Comparison of ENCODE assay signal across 12 cellular contexts in genomic region chr13:51805313-51805712, GRCh38. TPM values are rescaled to one million over a fixed set of nuclear protein-coding genes. Genes with fewer than 3 reads are reported as not detected.
A peak's percentile ranks its signal among the peaks of the same experiment; 100 is the strongest.
DNase-seq lines count a peak whose midpoint lies in the region; ATAC-seq, FAIRE-seq and TF ChIP-seq lines count a peak whose summit lies in the region.
"Had no signal": no experiment of that assay in that cellular context is flagged by ENCODE, and none has a peak within 500 bp of the region (broad histone marks: within the 10 kb centered on the region; RNA-seq: fewer than 3 reads in every experiment).

No MANE protein-coding gene starts in this region.

- H3K9ac ChIP-seq in astrocyte (ENCODE audit: low read length): no peak overlapping the region

- H3K36me3 Mint-ChIP-seq in activated naive CD4-positive, alpha-beta T cell treated with anti-CD3 and anti-CD28 coated beads for 36 hours (ENCODE audit: low read depth): peaks cover 13% of the 10 kb centered on the region
- H3K36me3 Mint-ChIP-seq in astrocyte (ENCODE audit: low read depth, unreplicated experiment) (no peaks in the 10 kb centered on the region), naive B cell (no peaks in the 10 kb centered on the region)

- H3K36me3 ChIP-seq in astrocyte (ENCODE audit: insufficient read depth, low read length) (no peaks in the 10 kb centered on the region), tibial artery (no peaks in the 10 kb centered on the region)

- H3K4me2 ChIP-seq in astrocyte (ENCODE audit: low read length): peak overlapping the region; percentile 87

- no peaks in the 10 kb centered on the region for H3K27me3 Mint-ChIP-seq in activated naive CD4-positive, alpha-beta T cell treated with anti-CD3 and anti-CD28 coated beads for 36 hours (ENCODE audit: low read depth)
- H3K27me3 Mint-ChIP-seq in astrocyte (ENCODE audit: low read depth, unreplicated experiment): peaks cover 2% of the 10 kb centered on the region
- H3K27me3 Mint-ChIP-seq in naive B cell: no peaks in the 10 kb centered on the region

- peak overlapping the region; percentile 73 for H3K4me3 ChIP-seq in astrocyte (ENCODE audit: insufficient read depth, low read depth, low read length)
- H3K4me3 ChIP-seq in tibial artery: peak overlapping the region; percentile 73 to 74

- CTCF ChIA-PET in activated naive CD4-positive, alpha-beta T cell treated with anti-CD3 and anti-CD28 coated beads for 36 hours (lab: Charles Lee): interaction anchor here (0.5 to 3.4 kb wide), 11 partner anchors 7 to 186 kb away, joined by 3 to 44 read pairs (median 4); partner anchors contain the start of gene TMEM272

- no peak for DNase-seq in activated naive CD4-positive, alpha-beta T cell treated with anti-CD3 and anti-CD28 coated beads for 36 hours
- no peak for DNase-seq in activated naive CD4-positive, alpha-beta T cell treated with anti-CD3 and anti-CD28 coated beads, Interleukin-2, amount 50 U/mL, for 16 hours
- no peak for DNase-seq in astrocyte (ENCODE audit: low read depth)
- DNase-seq in naive B cell: no peak
- no peak for DNase-seq in tibial artery
- DNase-seq in stimulated activated CD8-positive, alpha-beta memory T cell treated with anti-CD3 and anti-CD28 coated beads, Interleukin-4, amount 100 ng/mL, for 48 hours: no peak

- no peak overlapping the region for H2AFZ ChIP-seq in astrocyte (ENCODE audit: low read depth, low read length)

- TF ChIP-seq CTCF in astrocyte (IDR thresholded peaks at IDR 0.05; ENCODE audit: insufficient read depth, low read depth, low read length) (no peak), tibial artery (IDR thresholded peaks at IDR 0.05) (no peak)

- H3K27ac ChIP-seq in astrocyte (ENCODE audit: low read depth, low read length): no peak overlapping the region
- H3K27ac ChIP-seq in tibial artery: peak overlapping the region; percentile 95 to 99
- H3K27ac ChIP-seq: HL-60 had no signal

- peaks cover 59% of the 10 kb centered on the region for H3K4me1 Mint-ChIP-seq in activated naive CD4-positive, alpha-beta T cell treated with anti-CD3 and anti-CD28 coated beads for 36 hours (ENCODE audit: low read depth)
- H3K4me1 Mint-ChIP-seq in astrocyte (ENCODE audit: low read depth, unreplicated experiment) (peaks cover 19% of the 10 kb centered on the region), naive B cell (peaks cover 18 to 42% (median 33%) of the 10 kb centered on the region in 3 donors)

- H3K27ac Mint-ChIP-seq in activated naive CD4-positive, alpha-beta T cell treated with anti-CD3 and anti-CD28 coated beads for 36 hours: peak overlapping the region; percentile 98
- H3K27ac Mint-ChIP-seq in astrocyte (ENCODE audit: unreplicated experiment): no peak overlapping the region
- H3K27ac Mint-ChIP-seq in naive B cell: peak overlapping the region; percentile 95 to 99 (median 98)

- FAIRE-seq in astrocyte (lab: Jason Lieb, UNC): no peak
- FAIRE-seq: GM12891 had no signal

- ATAC-seq in naive B cell (ENCODE audit: low read depth in 2 of 2) (no peak), HG03159 (IDR thresholded peaks at IDR 0.05; ENCODE audit: unreplicated experiment) (no peak), GM21737 (IDR thresholded peaks at IDR 0.05; ENCODE audit: unreplicated experiment) (no peak)

- H3K4me3 Mint-ChIP-seq in activated naive CD4-positive, alpha-beta T cell treated with anti-CD3 and anti-CD28 coated beads for 36 hours: peak overlapping the region; percentile 92
- H3K4me3 Mint-ChIP-seq in astrocyte (ENCODE audit: unreplicated experiment) (peak overlapping the region; percentile 90), naive B cell (peak overlapping the region; percentile 86 to 95 (median 90))

- H3K9me3 Mint-ChIP-seq in activated naive CD4-positive, alpha-beta T cell treated with anti-CD3 and anti-CD28 coated beads for 36 hours: no peaks in the 10 kb centered on the region
- H3K9me3 Mint-ChIP-seq in astrocyte (ENCODE audit: unreplicated experiment): peaks cover 1% of the 10 kb centered on the region
- peaks cover 0 to 5% (median 0%) of the 10 kb centered on the region in 7 donors for H3K9me3 Mint-ChIP-seq in naive B cell

- H3K27me3 ChIP-seq in astrocyte (ENCODE audit: insufficient read depth, low read length) (no peaks in the 10 kb centered on the region), tibial artery (no peaks in the 10 kb centered on the region)

- intact Hi-C loops in activated naive CD4-positive, alpha-beta T cell treated with anti-CD3 and anti-CD28 coated beads for 36 hours (cut with micrococcal nuclease): loop anchor here (1.0 kb wide), 1 partner anchor 10 kb away; no protein-coding TSS in a partner anchor
- intact Hi-C loops in tibial artery (cut with DNase I; ENCODE audit: low total_unique reads): loop anchor here (10.0 kb wide), 5 partner anchors 209 to 849 kb away; partner anchors contain the start of genes ALG11, ATP7B, CKAP2 and FAM124A

- no peaks in the 10 kb centered on the region for H4K20me1 ChIP-seq in astrocyte (ENCODE audit: insufficient read depth, low read length)

- H3K79me2 ChIP-seq in astrocyte (ENCODE audit: insufficient read depth, low read length): no peaks in the 10 kb centered on the region

- H3K4me1 ChIP-seq in astrocyte (ENCODE audit: insufficient read depth, low read length) (peaks cover 29% of the 10 kb centered on the region), tibial artery (peaks cover 0 to 54% (median 44%) of the 10 kb centered on the region in 4 donors)

- no peaks in the 10 kb centered on the region for H3K9me3 ChIP-seq in astrocyte (ENCODE audit: insufficient read depth, low read depth, low read length)
- no peaks in the 10 kb centered on the region for H3K9me3 ChIP-seq in tibial artery

RNA-seq across cellular contexts. Expression of gene DHRS12, which starts 1.4 kb away (rescaled TPM):
- total RNA-seq in activated naive CD4-positive, alpha-beta T cell treated with anti-CD3 and anti-CD28 coated beads for 36 hours: 1 to 10 TPM; 4.1 to 4.9 TPM
- 4.0 and 4.9 TPM in 2 replicates for total RNA-seq in astrocyte
- polyA plus RNA-seq in naive B cell (ENCODE audit: low read depth in 6 of 6): 10 to 100 TPM; 18.5 to 26.6 (median 22.3) TPM

RNA-seq across cellular contexts. Expression of gene TMEM272, which starts 39.7 kb away (rescaled TPM):
- under 1 TPM; 0.41 to 0.42 TPM for total RNA-seq in activated naive CD4-positive, alpha-beta T cell treated with anti-CD3 and anti-CD28 coated beads for 36 hours
- 0.05 TPM in 1 of 2 replicates, not detected in the other for total RNA-seq in astrocyte
- under 1 TPM in 2 of 6 donors, not detected in 4; 0.09 to 0.11 TPM for polyA plus RNA-seq in naive B cell (ENCODE audit: low read depth in 6 of 6)
- total RNA-seq: T-helper 2 cell treated with Interferon-gamma antibody and Interleukin-4, amounts not matched to agents 100 ng/mL and 5 ng/mL, for 36 hours had no signal

RNA-seq across cellular contexts. Expression of gene CCDC70, which starts 56.5 kb away (rescaled TPM):
- total RNA-seq in activated naive CD4-positive, alpha-beta T cell treated with anti-CD3 and anti-CD28 coated beads for 36 hours: not detected
- not detected in 2 replicates for total RNA-seq in astrocyte
- polyA plus RNA-seq in naive B cell (ENCODE audit: low read depth in 6 of 6): not detected
- total RNA-seq: mononuclear cell; T-helper 2 cell treated with Interferon-gamma antibody and Interleukin-4, amounts not matched to agents 100 ng/mL and 5 ng/mL, for 36 hours had no signal
